In genomic region chr11:58204042-58204441, GRCh38 we compare ENCODE assay signal across 39 cellular contexts. TPM values are rescaled to one million over a fixed set of nuclear protein-coding genes. Genes with fewer than 3 reads are reported as not detected.
"Had no signal": no experiment of that assay in that cellular context is flagged by ENCODE, and none has a peak within 500 bp of the region (broad histone marks: within the 10 kb centered on the region; RNA-seq: fewer than 3 reads in every experiment).

OR1S2 (minus strand) TSS chr11:58204142; CDS start chr11:58204142, 0 bp downstream.

- H3K9me3 ChIP-seq: MG63 had no signal

- H3K36me3 ChIP-seq: MG63 had no signal

- H3K4me3 ChIP-seq: MG63 had no signal

- H3K27me3 ChIP-seq: MG63 had no signal

- DNase-seq: Karpas-422, Kasumi-1, MG63, MM.1S, MV-4-11, NCI-H1048, NCI-H1092, NCI-H1092 treated with DMSO at 0.1 percent for 48 hours, NCI-H1105, NCI-H1105 treated with DMSO at 0.1 percent for 48 hours, NCI-H1417, NCI-H1417 treated with DMSO at 0.1 percent for 48 hours, NCI-H1436, NCI-H1436 treated with DMSO at 0.1 percent for 48 hours, NCI-H146, NCI-H1694, NCI-H1694 treated with DMSO at 0.1 percent for 48 hours, NCI-H187, NCI-H187 treated with DMSO at 0.1 percent for 48 hours, NCI-H1930, NCI-H2029, NCI-H2029 treated with DMSO at 0.1 percent for 48 hours, NCI-H2081, NCI-H2081 treated with DMSO at 0.1 percent for 48 hours, NCI-H2107, NCI-H2171, NCI-H2171 treated with DMSO at 0.1 percent for 48 hours, NCI-H2227 treated with DMSO at 0.1 percent for 48 hours, NCI-H226, NCI-H345, NCI-H446, NCI-H446 treated with DMSO at 0.1 percent for 48 hours, NCI-H510A, NCI-H510A treated with DMSO at 0.1 percent for 48 hours, NCI-H524 had no signal

RNA-seq across cellular contexts. Expression of gene OR1S2, which starts in this region (rescaled TPM):
- total RNA-seq: LHCN-M2, M059J, MCF 10A, NCI-H460 had no signal
